8 cellular contexts compared by ENCODE assay signal in genomic region chr1:113809651-113810602, GRCh38. TPM values are rescaled to one million over a fixed set of nuclear protein-coding genes. Genes with fewer than 3 reads are reported as not detected.
DNase-seq lines count a peak whose midpoint lies in the region; ATAC-seq and TF ChIP-seq lines count a peak whose summit lies in the region.

No MANE protein-coding gene starts in this region.

- no peaks in the 10 kb centered on the region for H3K36me3 ChIP-seq in mesendoderm (ENCODE audit: control insufficient read depth, insufficient read depth, low read length)

- H4K8ac ChIP-seq in mesendoderm (ENCODE audit: low read depth, low read length): no peak overlapping the region

- H4K5ac ChIP-seq in mesendoderm (ENCODE audit: low read length): no peak overlapping the region

- peaks cover 2% of the 10 kb centered on the region for H3K4me1 ChIP-seq in mesendoderm (ENCODE audit: control insufficient read depth, low read depth, low read length)

- no peak overlapping the region for H3K18ac ChIP-seq in mesendoderm (ENCODE audit: low read length)

- H3K4me3 ChIP-seq in AG10803 (ENCODE audit: low read length) (peak overlapping the region; percentile 97), astrocyte of the cerebellum (ENCODE audit: low read depth, low read length) (peak overlapping the region; percentile 65), mesendoderm (ENCODE audit: low read length) (no peak overlapping the region)

- in situ Hi-C loops in astrocyte of the cerebellum (cut with HindIII; ENCODE audit: low sequenced_read_pairs): no loop called here

- no peak overlapping the region for H2BK120ac ChIP-seq in mesendoderm (ENCODE audit: low read depth, low read length)

- ATAC-seq in GM18519 (IDR thresholded peaks at IDR 0.05; ENCODE audit: low FRiP score, unreplicated experiment) (no peak), HG03108 (IDR thresholded peaks at IDR 0.05; ENCODE audit: unreplicated experiment) (no peak)

- TF ChIP-seq CTCF in AG10803 (conservative IDR thresholded peaks at IDR 0.05; ENCODE audit: low read length) (no peak), astrocyte of the cerebellum (IDR thresholded peaks at IDR 0.05; ENCODE audit: low read depth, low read length, missing control alignments) (no peak)

- no peak overlapping the region for H3K27ac ChIP-seq in mesendoderm (ENCODE audit: low read depth, low read length)

- WGBS in mesendoderm (ENCODE audit: extremely low coverage, insufficient coverage, low lambda C conversion rate): no CpG with 5 or more reads among the region's 5 CpGs

- no peak overlapping the region for H3K23ac ChIP-seq in mesendoderm (ENCODE audit: low read length)

- H3K56ac ChIP-seq in mesendoderm (ENCODE audit: low read length): peak overlapping the region; percentile 6

- DNase-seq in AG10803 (ENCODE audit: low read depth): no peak
- peak; percentile 36 for DNase-seq in HT-29 (ENCODE audit: low spot score)
- no peak for DNase-seq in astrocyte of the cerebellum (ENCODE audit: low read depth)
- DNase-seq in mesendoderm: no peak
- DNase-seq in stimulated activated CD4-positive, alpha-beta T cell treated with anti-CD3 and anti-CD28 coated beads, Interleukin-4, amount 100 ng/mL, for 1 hour: no peak
- DNase-seq in NCI-H187 treated with DMSO at 0.1 percent for 48 hours (lab: John Stamatoyannopoulos, UW): no peak

- no peak overlapping the region for H2BK15ac ChIP-seq in mesendoderm (replicated peaks; ENCODE audit: low read depth)

- H3K27me3 ChIP-seq in mesendoderm (ENCODE audit: insufficient read depth, low read length, poor library complexity): no peaks in the 10 kb centered on the region

- H2BK5ac ChIP-seq in mesendoderm (ENCODE audit: low read length): no peak overlapping the region

- no peak overlapping the region for H3K4me2 ChIP-seq in mesendoderm (ENCODE audit: low read length)

- H3K79me2 ChIP-seq in mesendoderm (ENCODE audit: control insufficient read depth, insufficient read depth, low read length): peaks cover 42% of the 10 kb centered on the region

- H3K79me1 ChIP-seq in mesendoderm (ENCODE audit: low read length): peaks cover 7% of the 10 kb centered on the region

- H3K4ac ChIP-seq in mesendoderm (ENCODE audit: low read depth, low read length): no peak overlapping the region

- peak overlapping the region; percentile 48 for H3K9ac ChIP-seq in mesendoderm (ENCODE audit: low read length)

- H2AK5ac ChIP-seq in mesendoderm (ENCODE audit: low read length): no peak overlapping the region

RNA-seq across cellular contexts. Expression of gene RSBN1, which starts 2.3 kb away (rescaled TPM):
- total RNA-seq in HT-29 (2014; rRNA removed; shearing (Covaris generic)): 4.0 and 4.2 TPM in 2 replicates
- 7.0 TPM for polyA plus RNA-seq in mesendoderm (2013, experiment 1 of 2)
- 6.8 TPM for polyA plus RNA-seq in mesendoderm (2013, experiment 2 of 2)

RNA-seq across cellular contexts. Expression of gene PHTF1, which starts 50.6 kb away (rescaled TPM):
- total RNA-seq in HT-29 (2014; rRNA removed; shearing (Covaris generic)): 11.7 and 16.7 TPM in 2 replicates
- 22.6 TPM for polyA plus RNA-seq in mesendoderm (2013, experiment 1 of 2)
- polyA plus RNA-seq in mesendoderm (2013, experiment 2 of 2): 21.9 TPM
